ENCODE assay signal across 23 cellular contexts in genomic region chr14:74962059-74962458, GRCh38. TPM values are rescaled to one million over a fixed set of nuclear protein-coding genes. Genes with fewer than 3 reads are reported as not detected.
DNase-seq lines count a peak whose midpoint lies in the region; ATAC-seq and TF ChIP-seq lines count a peak whose summit lies in the region.
"Had no signal": no experiment of that assay in that cellular context is flagged by ENCODE, and none has a peak within 500 bp of the region (broad histone marks: within the 10 kb centered on the region; RNA-seq: fewer than 3 reads in every experiment).

No MANE protein-coding gene starts in this region.

- TF ChIP-seq CTCF in left lung (IDR thresholded peaks at IDR 0.05) = no peak

- ATAC-seq in left lung (peak; percentile 13), GM19463 (IDR thresholded peaks at IDR 0.05; ENCODE audit: unreplicated experiment) (no peak), SK-N-SH treated with all-trans-retinoic acid at 6 μM for 48 hours (no peak)
- ATAC-seq: gastroesophageal sphincter, GM23338, PC-3 had no signal

- no peaks in the 10 kb centered on the region for H3K9me3 ChIP-seq in left lung
- H3K9me3 ChIP-seq: gastroesophageal sphincter, tibial nerve had no signal

- H3K36me3 ChIP-seq in left lung = no peaks in the 10 kb centered on the region
- H3K36me3 ChIP-seq: gastroesophageal sphincter, tibial nerve had no signal

- DNase-seq in COLO829 (ENCODE audit: low spot score) (peak; percentile 20), NOMO-1 treated with dmso at 0.1 percent for 144 hours (lab: John Stamatoyannopoulos, UW; ENCODE audit: unreplicated experiment) (peak; percentile 53), left lung (peak in 1 of 2 donors; percentile 60), retina (peak; percentile 54), RPMI8226 (no peak)
- DNase-seq: activated CD4-positive, alpha-beta memory T cell treated with anti-CD3 and anti-CD28 coated beads for 36 hours; activated CD8-positive, alpha-beta memory T cell treated with anti-CD3 and anti-CD28 coated beads, Interleukin-2, amount 50 U/mL, for 4 hours; activated naive CD4-positive, alpha-beta T cell treated with anti-CD3 and anti-CD28 coated beads, Interleukin-2, amount 10 ng/mL, durations not matched to agents 7 days and 5 days; HFFc6; mammary epithelial cell; NCI-H1092; NCI-H1694 treated with DMSO at 0.1 percent for 48 hours; NCI-H524 treated with DMSO at 0.1 percent for 48 hours; occipital lobe; PC-3; Right ventricle myocardium superior had no signal

- H3K4me3 ChIP-seq in left lung = no peak overlapping the region
- H3K4me3 ChIP-seq: gastroesophageal sphincter, GM23338, hepatocyte, tibial nerve had no signal

- no peak overlapping the region for H3K27ac ChIP-seq in left lung
- H3K27ac ChIP-seq: C4-2B, gastroesophageal sphincter, hepatocyte, tibial nerve had no signal

- peaks cover 0 to 10% of the 10 kb centered on the region in 2 donors for H3K4me1 ChIP-seq in left lung

- intact Hi-C loops in left lung (cut with DNase I) = no loop called here

- no peaks in the 10 kb centered on the region for H3K27me3 ChIP-seq in left lung
- H3K27me3 ChIP-seq: gastroesophageal sphincter, hepatocyte, tibial nerve had no signal

TF ChIP-seq in SK-N-SH treated with all-trans-retinoic acid at 6 μM for 48 hours, 23 proteins besides CTCF, POLR2A, EP300 and RAD21:
- TF ChIP-seq CSRNP3 (CRISPR knock-in tag; IDR thresholded peaks at IDR 0.05) (no peak), ARNTL (CRISPR knock-in tag; IDR thresholded peaks at IDR 0.05; ENCODE audit: borderline replicate concordance, low read depth) (no peak), TOX (CRISPR knock-in tag; IDR thresholded peaks at IDR 0.05; ENCODE audit: borderline replicate concordance) (no peak), SNAI2 (CRISPR knock-in tag; IDR thresholded peaks at IDR 0.05) (no peak), ISL1 (CRISPR knock-in tag; IDR thresholded peaks at IDR 0.05) (no peak), ESRRG (CRISPR knock-in tag; IDR thresholded peaks at IDR 0.05) (no peak), GLIS3 (CRISPR knock-in tag; IDR thresholded peaks at IDR 0.05) (no peak), CREB5 (CRISPR knock-in tag; IDR thresholded peaks at IDR 0.05; ENCODE audit: low read depth) (no peak), ZNF565 (CRISPR knock-in tag; conservative IDR thresholded peaks at IDR 0.05; ENCODE audit: low read depth) (no peak), TSHZ2 (CRISPR knock-in tag; IDR thresholded peaks at IDR 0.05) (no peak), TCF4 (CRISPR knock-in tag; IDR thresholded peaks at IDR 0.05; ENCODE audit: borderline replicate concordance) (no peak)

RNA-seq across cellular contexts. Expression of gene PGF, which starts 6.7 kb away (rescaled TPM):
- 1 to 10 TPM; 3.4 to 4.6 TPM for total RNA-seq in left lung

RNA-seq across cellular contexts. Expression of gene RPS6KL1, which starts 39.0 kb away (rescaled TPM):
- 1 to 10 TPM; 5.6 to 6.7 TPM for total RNA-seq in left lung

RNA-seq across cellular contexts. Expression of gene EIF2B2, which starts 40.7 kb away (rescaled TPM):
- total RNA-seq in left lung = 10 to 100 TPM; 38.7 to 44.4 TPM
